ENCODE assay signal across 1 cellular context in genomic region chr1:115976900-115977480, GRCh38.
TF ChIP-seq lines count a peak whose summit lies in the region.

No MANE protein-coding gene starts in this region.

TF ChIP-seq in HEK293, 187 proteins besides CTCF, POLR2A, EP300 and RAD21 (continued from another document):
- no peak for TF ChIP-seq PRDM4 (tag by site-specific recombination; IDR thresholded peaks at IDR 0.05)
- no peak for TF ChIP-seq KLF7 (tag by site-specific recombination; IDR thresholded peaks at IDR 0.05; ENCODE audit: borderline replicate concordance)
- TF ChIP-seq HOXD13 (CRISPR knock-in tag; IDR thresholded peaks at IDR 0.05; ENCODE audit: borderline replicate concordance): no peak
- no peak for TF ChIP-seq INSM2 (tag by site-specific recombination; IDR thresholded peaks at IDR 0.05)
- no peak for TF ChIP-seq ZNF645 (tag by site-specific recombination; IDR thresholded peaks at IDR 0.05)
- TF ChIP-seq ZNF600 (tag by site-specific recombination; IDR thresholded peaks at IDR 0.05): 0 out of 2 replicates have a peak, but pooled peaks have one; percentile 1
- TF ChIP-seq ZNF704 (tag by site-specific recombination; IDR thresholded peaks at IDR 0.05): no peak
- no peak for TF ChIP-seq ZNF146 (tag by site-specific recombination; IDR thresholded peaks at IDR 0.05)
- TF ChIP-seq GLIS1 (tag by site-specific recombination; IDR thresholded peaks at IDR 0.05): no peak
- TF ChIP-seq ZNF23 (tag by site-specific recombination; IDR thresholded peaks at IDR 0.05; ENCODE audit: borderline replicate concordance): no peak
- TF ChIP-seq ZNF266 (tag by site-specific recombination; IDR thresholded peaks at IDR 0.05; ENCODE audit: low read depth): no peak
- no peak for TF ChIP-seq ZNF423 (tag by site-specific recombination; IDR thresholded peaks at IDR 0.05)
